18 cellular contexts compared by ENCODE assay signal in the genomic region with DNA sequence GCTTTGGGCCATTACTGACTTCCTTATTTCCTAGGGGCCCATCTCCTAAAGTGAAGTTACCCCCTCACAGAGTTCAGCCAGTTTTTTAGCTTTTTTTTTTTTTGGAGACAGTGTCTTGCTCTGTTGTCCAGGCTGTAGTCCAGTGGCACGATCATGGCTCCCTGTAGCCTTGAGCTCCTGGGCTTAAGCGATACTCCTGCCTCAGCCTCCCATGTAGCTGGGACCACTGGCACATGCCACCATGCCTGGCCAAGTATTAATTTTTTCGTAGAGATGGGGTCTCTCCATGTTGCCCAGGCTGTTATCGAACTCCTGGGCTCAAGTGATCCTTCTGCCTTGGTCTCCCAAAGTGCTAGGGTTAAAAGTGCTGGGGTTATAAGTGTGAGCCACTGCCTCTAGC. TPM values are rescaled to one million over a fixed set of nuclear protein-coding genes. Genes with fewer than 3 reads are reported as not detected.
DNase-seq lines count a peak whose midpoint lies in the region; ATAC-seq and TF ChIP-seq lines count a peak whose summit lies in the region.
"Had no signal": no experiment of that assay in that cellular context is flagged by ENCODE, and none has a peak within 500 bp of the region (broad histone marks: within the 10 kb centered on the region; RNA-seq: fewer than 3 reads in every experiment).

No MANE protein-coding gene starts in this region.

- no peak overlapping the region for H3K18ac ChIP-seq in neuronal stem cell (ENCODE audit: low read length)

- H3K27me3 ChIP-seq in Karpas-422 (ENCODE audit: low read length) (no peaks in the 10 kb centered on the region), neuronal stem cell (ENCODE audit: control insufficient read depth in 3 of 3, insufficient read depth in 3 of 3, low read depth in 1 of 3, low read length in 3 of 3) (no peaks in the 10 kb centered on the region), tibial nerve (no peaks in the 10 kb centered on the region), H7 (ENCODE audit: control insufficient read depth, insufficient read depth, low read length) (no peaks in the 10 kb centered on the region)

- no peak overlapping the region for H3K4me3 Mint-ChIP-seq in chondrocyte (ENCODE audit: unreplicated experiment)
- H3K4me3 Mint-ChIP-seq in stimulated activated effector memory CD8-positive, alpha-beta T cell treated with anti-CD3 and anti-CD28 coated beads, Interleukin-12 subunit alpha, Interleukin-12 subunit beta, amount 100 ng/mL, for 72 hours: no peak overlapping the region
- H3K4me3 Mint-ChIP-seq in activated naive CD4-positive, alpha-beta T cell treated with anti-CD3 and anti-CD28 coated beads for 36 hours: no peak overlapping the region
- H3K4me3 Mint-ChIP-seq: CD4-positive, alpha-beta memory T cell; H9; HFFc6 had no signal

- no peak overlapping the region for H3K4me3 ChIP-seq in Karpas-422 (ENCODE audit: low read length)
- H3K4me3 ChIP-seq in neuronal stem cell (ENCODE audit: low read length in 2 of 2): no peak overlapping the region
- no peak overlapping the region for H3K4me3 ChIP-seq in tibial nerve
- no peak overlapping the region for H3K4me3 ChIP-seq in H7 (ENCODE audit: insufficient read depth, low read depth, low read length)
- H3K4me3 ChIP-seq: GM23248 had no signal

- peaks cover 21% of the 10 kb centered on the region for H3K4me1 Mint-ChIP-seq in chondrocyte (ENCODE audit: low read depth)
- H3K4me1 Mint-ChIP-seq in stimulated activated effector memory CD8-positive, alpha-beta T cell treated with anti-CD3 and anti-CD28 coated beads, Interleukin-12 subunit alpha, Interleukin-12 subunit beta, amount 100 ng/mL, for 72 hours: no peaks in the 10 kb centered on the region
- H3K4me1 Mint-ChIP-seq in activated naive CD4-positive, alpha-beta T cell treated with anti-CD3 and anti-CD28 coated beads for 36 hours (ENCODE audit: low read depth): no peaks in the 10 kb centered on the region
- H3K4me1 Mint-ChIP-seq: CD4-positive, alpha-beta memory T cell had no signal

- intact Hi-C loops in activated naive CD4-positive, alpha-beta T cell treated with anti-CD3 and anti-CD28 coated beads for 36 hours (cut with micrococcal nuclease): no loop called here

- H3K4me1 ChIP-seq in Karpas-422 (ENCODE audit: low read length) (no peaks in the 10 kb centered on the region), neuronal stem cell (ENCODE audit: control insufficient read depth in 2 of 2, insufficient read depth in 1 of 2, low read depth in 1 of 2, low read length in 2 of 2) (peaks cover 0 to 4% of the 10 kb centered on the region in 2 donors), tibial nerve (peaks cover 0 to 77% (median 24%) of the 10 kb centered on the region in 4 donors)

- no peaks in the 10 kb centered on the region for H3K79me1 ChIP-seq in neuronal stem cell (ENCODE audit: low read depth, low read length)

- no peaks in the 10 kb centered on the region for H3K9me3 Mint-ChIP-seq in chondrocyte (ENCODE audit: low read depth)
- no peaks in the 10 kb centered on the region for H3K9me3 Mint-ChIP-seq in stimulated activated effector memory CD8-positive, alpha-beta T cell treated with anti-CD3 and anti-CD28 coated beads, Interleukin-12 subunit alpha, Interleukin-12 subunit beta, amount 100 ng/mL, for 72 hours
- no peaks in the 10 kb centered on the region for H3K9me3 Mint-ChIP-seq in activated naive CD4-positive, alpha-beta T cell treated with anti-CD3 and anti-CD28 coated beads for 36 hours
- H3K9me3 Mint-ChIP-seq: CD4-positive, alpha-beta memory T cell; H9; HFFc6 had no signal

- CTCF ChIA-PET in activated naive CD4-positive, alpha-beta T cell treated with anti-CD3 and anti-CD28 coated beads for 36 hours (lab: Charles Lee): interaction anchor here (0.6 to 0.9 kb wide), 3 partner anchors 39 to 458 kb away, joined by 3 to 5 read pairs (median 4); no protein-coding TSS in a partner anchor

- H2BK12ac ChIP-seq in neuronal stem cell (ENCODE audit: low read length): no peak overlapping the region

- no peaks in the 10 kb centered on the region for H4K20me1 ChIP-seq in Karpas-422 (ENCODE audit: insufficient read depth, low read depth, low read length)

- WGBS in neuronal stem cell (ENCODE audit: extremely low coverage in 2 of 2, insufficient read length in 2 of 2, insufficient replicate concordance in 1 of 2), 2 donors: no CpG with 5 or more reads among the region's 4 CpGs
- WGBS in tibial nerve, 2 donors: 83 to 88% methylated on average over 4 of the region's 4 CpGs

- H3K9me2 ChIP-seq in Karpas-422 (replicated peaks; ENCODE audit: insufficient read depth, low read length): no peaks in the 10 kb centered on the region

- H3K27me3 Mint-ChIP-seq in chondrocyte (ENCODE audit: low read depth): peaks cover 2% of the 10 kb centered on the region
- no peaks in the 10 kb centered on the region for H3K27me3 Mint-ChIP-seq in activated naive CD4-positive, alpha-beta T cell treated with anti-CD3 and anti-CD28 coated beads for 36 hours (ENCODE audit: low read depth)
- H3K27me3 Mint-ChIP-seq: CD4-positive, alpha-beta memory T cell had no signal

- no peak for TF ChIP-seq CTCF in chondrocyte (IDR thresholded peaks at IDR 0.05)
- TF ChIP-seq CTCF in tibial nerve (IDR thresholded peaks at IDR 0.05): no peak

- H2AFZ ChIP-seq in Karpas-422 (ENCODE audit: low read length) (no peak overlapping the region), neuronal stem cell (ENCODE audit: low read length) (peak overlapping the region; percentile 66)
- H2AFZ ChIP-seq: GM23248 had no signal

- no peak overlapping the region for H3K4me2 ChIP-seq in Karpas-422 (ENCODE audit: low read depth, low read length, poor library complexity, severe bottlenecking)
- no peak overlapping the region for H3K4me2 ChIP-seq in neuronal stem cell (ENCODE audit: insufficient read depth, low read length, poor library complexity, severe bottlenecking)

- no peaks in the 10 kb centered on the region for H3K9me3 ChIP-seq in Karpas-422 (ENCODE audit: low read length)
- H3K9me3 ChIP-seq in neuronal stem cell (replicated peaks in 1 of 2; ENCODE audit: control insufficient read depth in 2 of 2, insufficient read depth in 1 of 2, low read depth in 1 of 2, low read length in 2 of 2): no peaks in the 10 kb centered on the region
- H3K9me3 ChIP-seq in tibial nerve: no peaks in the 10 kb centered on the region

- H3K9ac ChIP-seq in Karpas-422 (ENCODE audit: low read length) (no peak overlapping the region), neuronal stem cell (ENCODE audit: low read depth, low read length, poor library complexity) (no peak overlapping the region)
- H3K9ac ChIP-seq: GM23248 had no signal

- no peak overlapping the region for H3K4ac ChIP-seq in neuronal stem cell (ENCODE audit: low read length)

- TF ChIP-seq EP300 in tibial nerve (IDR thresholded peaks at IDR 0.05): no peak

- H3K79me2 ChIP-seq in Karpas-422 (ENCODE audit: low read length): no peaks in the 10 kb centered on the region

- no peak overlapping the region for H2BK5ac ChIP-seq in neuronal stem cell (ENCODE audit: low read length)

- no peak overlapping the region for H2BK15ac ChIP-seq in neuronal stem cell (ENCODE audit: low read length)

- H2AK5ac ChIP-seq in neuronal stem cell (ENCODE audit: low read depth, low read length): no peak overlapping the region

- no peak overlapping the region for H4K8ac ChIP-seq in neuronal stem cell (ENCODE audit: low read depth, low read length)

- no peak overlapping the region for H3K27ac Mint-ChIP-seq in chondrocyte (ENCODE audit: unreplicated experiment)
- H3K27ac Mint-ChIP-seq in stimulated activated effector memory CD8-positive, alpha-beta T cell treated with anti-CD3 and anti-CD28 coated beads, Interleukin-12 subunit alpha, Interleukin-12 subunit beta, amount 100 ng/mL, for 72 hours: no peak overlapping the region
- no peak overlapping the region for H3K27ac Mint-ChIP-seq in activated naive CD4-positive, alpha-beta T cell treated with anti-CD3 and anti-CD28 coated beads for 36 hours
- H3K27ac Mint-ChIP-seq: CD4-positive, alpha-beta memory T cell; H9; HFFc6 had no signal

- peaks cover 9% of the 10 kb centered on the region for H3K36me3 Mint-ChIP-seq in chondrocyte (ENCODE audit: low read depth)
- no peaks in the 10 kb centered on the region for H3K36me3 Mint-ChIP-seq in stimulated activated effector memory CD8-positive, alpha-beta T cell treated with anti-CD3 and anti-CD28 coated beads, Interleukin-12 subunit alpha, Interleukin-12 subunit beta, amount 100 ng/mL, for 72 hours
- H3K36me3 Mint-ChIP-seq in activated naive CD4-positive, alpha-beta T cell treated with anti-CD3 and anti-CD28 coated beads for 36 hours (ENCODE audit: low read depth): no peaks in the 10 kb centered on the region
- H3K36me3 Mint-ChIP-seq: CD4-positive, alpha-beta memory T cell had no signal

- no peak overlapping the region for H3K14ac ChIP-seq in neuronal stem cell (ENCODE audit: low read length)

- TF ChIP-seq POLR2A in tibial nerve (IDR thresholded peaks at IDR 0.05): no peak

- H3K36me3 ChIP-seq in Karpas-422 (ENCODE audit: insufficient read depth, low read length): no peaks in the 10 kb centered on the region
- H3K36me3 ChIP-seq in neuronal stem cell (replicated peaks in 1 of 2; ENCODE audit: control insufficient read depth in 2 of 2, insufficient read depth in 2 of 2, low read length in 2 of 2): no peaks in the 10 kb centered on the region
- H3K36me3 ChIP-seq in tibial nerve: peaks cover 0 to 5% (median 0%) of the 10 kb centered on the region in 3 donors
- H3K36me3 ChIP-seq in H7 (replicated peaks; ENCODE audit: control insufficient read depth, insufficient read depth, low read length): no peaks in the 10 kb centered on the region

- no peak overlapping the region for H3K27ac ChIP-seq in Karpas-422 (ENCODE audit: low read length)
- H3K27ac ChIP-seq in neuronal stem cell (replicated peaks; ENCODE audit: low read length): no peak overlapping the region
- H3K27ac ChIP-seq in tibial nerve: peak overlapping the region in 3 of 4 donors; percentile 4 to 76 (median 48)
- H3K27ac ChIP-seq: GM23248 had no signal

- no peak overlapping the region for H3K23ac ChIP-seq in neuronal stem cell (ENCODE audit: low read depth, low read length, poor library complexity)

- H2BK120ac ChIP-seq in neuronal stem cell (ENCODE audit: low read depth, low read length): no peak overlapping the region

- no peak overlapping the region for H4K91ac ChIP-seq in neuronal stem cell (ENCODE audit: low read depth, low read length, poor library complexity)

- peak; percentile 33 for DNase-seq in Karpas-422
- DNase-seq in chondrocyte (ENCODE audit: low spot score): peak; percentile 17
- DNase-seq in neuronal stem cell (ENCODE audit: low spot score): no peak
- DNase-seq in tibial nerve (ENCODE audit: low spot score in 2 of 2): no peak
- DNase-seq in stimulated activated effector memory CD8-positive, alpha-beta T cell treated with anti-CD3 and anti-CD28 coated beads, Interleukin-12 subunit alpha, Interleukin-12 subunit beta, amount 100 ng/mL, for 72 hours (ENCODE audit: low spot score in 2 of 2): no peak
- no peak for DNase-seq in H7
- no peak for DNase-seq in activated naive CD4-positive, alpha-beta T cell treated with anti-CD3 and anti-CD28 coated beads for 36 hours
- DNase-seq: C1 segment of cervical spinal cord; CD4-positive, alpha-beta memory T cell; COR-L47; DMS153; DND-41; GM23248; H9; HFFc6 had no signal

- ATAC-seq in stimulated activated effector memory CD8-positive, alpha-beta T cell treated with anti-CD3 and anti-CD28 coated beads, Interleukin-12 subunit alpha, Interleukin-12 subunit beta, amount 100 ng/mL, for 72 hours: no peak
- ATAC-seq in GM21528 (IDR thresholded peaks at IDR 0.05; ENCODE audit: low FRiP score, unreplicated experiment): no peak
- ATAC-seq: HCT116 had no signal

RNA-seq across cellular contexts. Expression of gene IL34, which starts 49.2 kb away (rescaled TPM):
- total RNA-seq in Karpas-422 (2014; rRNA removed; shearing (Covaris generic); ENCODE audit: low replicate concordance): not detected in 2 replicates
- total RNA-seq in chondrocyte: 13.0 to 25.0 TPM (median 20.8 TPM) in 3 replicates
- polyA plus RNA-seq in neuronal stem cell (2013, experiment 1 of 2): not detected
- 0.03 TPM for polyA plus RNA-seq in neuronal stem cell (2013, experiment 2 of 2)
- total RNA-seq in tibial nerve: 10 to 100 TPM; 49.6 to 89.4 (median 60.9) TPM
- 8.5 and 8.8 TPM in 2 replicates for total RNA-seq in H7 (2014; rRNA removed; shearing (Covaris generic))
- total RNA-seq in activated naive CD4-positive, alpha-beta T cell treated with anti-CD3 and anti-CD28 coated beads for 36 hours: not detected
- total RNA-seq: A673; CD4-positive, alpha-beta memory T cell; GM23248 had no signal
- polyA plus RNA-seq: CD4-positive, alpha-beta memory T cell; GM23248 had no signal

Comparison
In these comparisons a context has a peak if more than half of its experiments do, and no peak if none do; other contexts are left out.
1. DNase-seq: peak in Karpas-422 (single experiment) and chondrocyte (single experiment); none in neuronal stem cell (single experiment), tibial nerve (0 of 2), stimulated activated effector memory CD8-positive, alpha-beta T cell treated with anti-CD3 and anti-CD28 coated beads, Interleukin-12 subunit alpha, Interleukin-12 subunit beta, amount 100 ng/mL, for 72 hours (0 of 2), H7 (single experiment) and activated naive CD4-positive, alpha-beta T cell treated with anti-CD3 and anti-CD28 coated beads for 36 hours (single experiment).
2. H3K27ac ChIP-seq: peak in tibial nerve (3 of 4); none in Karpas-422 (single experiment) and neuronal stem cell (single experiment).